Comparison of ENCODE assay signal across 14 cellular contexts in genomic region chr5:1075931-1076330, GRCh38. TPM values are rescaled to one million over a fixed set of nuclear protein-coding genes. Genes with fewer than 3 reads are reported as not detected.
DNase-seq lines count a peak whose midpoint lies in the region; ATAC-seq, FAIRE-seq and TF ChIP-seq lines count a peak whose summit lies in the region.
"Had no signal": no experiment of that assay in that cellular context is flagged by ENCODE, and none has a peak within 500 bp of the region (broad histone marks: within the 10 kb centered on the region; RNA-seq: fewer than 3 reads in every experiment).

No MANE protein-coding gene starts in this region.

- DNase-seq in K562 (ENCODE audit: extremely low read depth in 1 of 4, low spot score in 3 of 4) (no peak), lower leg skin (ENCODE audit: low spot score in 2 of 2) (no peak)
- DNase-seq in naive thymus-derived CD4-positive, alpha-beta T cell: no peak
- no peak for DNase-seq in stimulated activated effector memory CD8-positive, alpha-beta T cell treated with anti-CD3 and anti-CD28 coated beads, Interleukin-12 subunit alpha, Interleukin-12 subunit beta, amount 100 ng/mL, for 72 hours (ENCODE audit: low spot score in 2 of 2)
- DNase-seq in stimulated activated CD4-positive, alpha-beta T cell treated with anti-CD3 and anti-CD28 coated beads, Interleukin-4, amount 100 ng/mL, for 1 hour: no peak
- DNase-seq in effector CD4-positive, alpha-beta T cell: no peak
- DNase-seq: Calu3; CD8-positive, alpha-beta T cell; DMS79 treated with DMSO at 0.1 percent for 48 hours; GF-D8 had no signal

- CTCF ChIA-PET in K562 (lab: Yijun Ruan, JAX; ENCODE audit: low intra/inter-chr PET ratio): no interaction called here
- CTCF ChIA-PET in naive thymus-derived CD4-positive, alpha-beta T cell (lab: Charles Lee): no interaction called here

- intact Hi-C loops in K562 (cut with micrococcal nuclease) (no loop called here), lower leg skin (cut with DNase I; ENCODE audit: low total_unique reads) (no loop called here)
- intact Hi-C loops in naive thymus-derived CD4-positive, alpha-beta T cell (cut with micrococcal nuclease): no loop called here

- no peaks in the 10 kb centered on the region for H3K36me3 ChIP-seq in K562 (ENCODE audit: control insufficient read depth, insufficient read depth, low read length)
- H3K36me3 ChIP-seq in naive thymus-derived CD4-positive, alpha-beta T cell (ENCODE audit: control insufficient read depth in 2 of 3, insufficient read depth in 3 of 3, low read length in 3 of 3): peaks cover 0 to 77% (median 9%) of the 10 kb centered on the region in 3 experiments
- H3K36me3 ChIP-seq: HAP-1 had no signal

- no peaks in the 10 kb centered on the region for H3K9me3 ChIP-seq in K562 (replicated peaks; ENCODE audit: control insufficient read depth, insufficient read depth, low read depth, low read length)
- H3K9me3 ChIP-seq in naive thymus-derived CD4-positive, alpha-beta T cell (ENCODE audit: control insufficient read depth in 2 of 3, low read length in 3 of 3): no peaks in the 10 kb centered on the region
- H3K9me3 ChIP-seq: BLaER1 treated with 17β-estradiol and CSF1 and Interleukin-3, amounts not matched to agents 10 nM and 100 nM; HAP-1 had no signal

- H3K4me3 ChIP-seq in K562: no peak overlapping the region
- no peak overlapping the region for H3K4me3 ChIP-seq in naive thymus-derived CD4-positive, alpha-beta T cell (ENCODE audit: low read length)
- no peak overlapping the region for H3K4me3 ChIP-seq in lower leg skin (ENCODE audit: low read depth, poor library complexity, severe bottlenecking)
- H3K4me3 ChIP-seq: BLaER1 treated with 17β-estradiol and CSF1 and Interleukin-3, amounts not matched to agents 10 nM and 100 nM; HAP-1 had no signal

- no peak for TF ChIP-seq RAD21 in K562 (CRISPR knock-in tag; conservative IDR thresholded peaks at IDR 0.05 in 1 of 2, IDR thresholded peaks at IDR 0.05 in 1 of 2)

- no peak overlapping the region for H3K4me2 ChIP-seq in K562 (ENCODE audit: insufficient read depth, low read length)
- H3K4me2 ChIP-seq: BLaER1 treated with 17β-estradiol and CSF1 and Interleukin-3, amounts not matched to agents 10 nM and 100 nM had no signal

- POLR2A ChIA-PET in K562 (lab: Yijun Ruan, JAX): interaction anchor here (0.6 kb wide), 1 partner anchor 43 kb away, joined by 4 read pairs; no protein-coding TSS in a partner anchor
- POLR2A ChIA-PET in naive thymus-derived CD4-positive, alpha-beta T cell (lab: Charles Lee): no interaction called here

- in situ Hi-C loops in K562 (cut with MboI): no loop called here

- H3K9me3 Mint-ChIP-seq in naive thymus-derived CD4-positive, alpha-beta T cell: no peaks in the 10 kb centered on the region
- no peaks in the 10 kb centered on the region for H3K9me3 Mint-ChIP-seq in stimulated activated effector memory CD8-positive, alpha-beta T cell treated with anti-CD3 and anti-CD28 coated beads, Interleukin-12 subunit alpha, Interleukin-12 subunit beta, amount 100 ng/mL, for 72 hours
- H3K9me3 Mint-ChIP-seq: CD8-positive, alpha-beta T cell had no signal

- no peaks in the 10 kb centered on the region for H3K9me1 ChIP-seq in K562 (ENCODE audit: control insufficient read depth, insufficient read depth, low read length)

- H2AFZ ChIP-seq in K562 (ENCODE audit: low read depth, low read length): no peak overlapping the region

- peaks cover 0 to 17% (median 3%) of the 10 kb centered on the region in 5 donors for H3K36me3 Mint-ChIP-seq in naive thymus-derived CD4-positive, alpha-beta T cell
- H3K36me3 Mint-ChIP-seq in stimulated activated effector memory CD8-positive, alpha-beta T cell treated with anti-CD3 and anti-CD28 coated beads, Interleukin-12 subunit alpha, Interleukin-12 subunit beta, amount 100 ng/mL, for 72 hours: no peaks in the 10 kb centered on the region

- no peak for FAIRE-seq in K562 (lab: Jason Lieb, UNC)
- FAIRE-seq: H1 had no signal

- no peak overlapping the region for H3K27ac ChIP-seq in K562 (ENCODE audit: extremely low read depth, low read depth, low read length)
- H3K27ac ChIP-seq in naive thymus-derived CD4-positive, alpha-beta T cell (ENCODE audit: low read depth, low read length): no peak overlapping the region
- H3K27ac ChIP-seq: BLaER1 treated with 17β-estradiol and CSF1 and Interleukin-3, amounts not matched to agents 10 nM and 100 nM had no signal

- no TSS peak for BruUV-seq in K562 (replicated peaks; lab: Mats Ljungman, UMichigan)

- TF ChIP-seq CTCF in K562 (IDR thresholded peaks at IDR 0.05 in 2 of 3, conservative IDR thresholded peaks at IDR 0.05 in 1 of 3; ENCODE audit: insufficient read depth in 2 of 3, low read depth in 1 of 3, low read length in 3 of 3): no peak
- TF ChIP-seq CTCF in lower leg skin (IDR thresholded peaks at IDR 0.05): no peak

- peaks cover 0 to 37% of the 10 kb centered on the region in 2 experiments; a peak in 2 of 5 replicates for H3K27me3 ChIP-seq in K562 (ENCODE audit: control insufficient read depth in 2 of 2, insufficient read depth in 2 of 2, low read length in 2 of 2)
- no peaks in the 10 kb centered on the region for H3K27me3 ChIP-seq in naive thymus-derived CD4-positive, alpha-beta T cell (ENCODE audit: control insufficient read depth in 2 of 2, insufficient read depth in 2 of 2, low read length in 2 of 2)
- H3K27me3 ChIP-seq: BLaER1 treated with 17β-estradiol and CSF1 and Interleukin-3, amounts not matched to agents 10 nM and 100 nM had no signal

- H3K9ac ChIP-seq in K562 (ENCODE audit: insufficient read depth in 1 of 2, low read depth in 2 of 2, low read length in 2 of 2): no peak overlapping the region
- H3K9ac ChIP-seq: BLaER1 treated with 17β-estradiol and CSF1 and Interleukin-3, amounts not matched to agents 10 nM and 100 nM had no signal

- 38% methylated on average over 17 of the region's 17 CpGs for WGBS in K562 (ENCODE audit: insufficient coverage, low coverage, missing lambda C conversion rate)
- 96 to 97% methylated on average over 16 to 17 of the region's 17 CpGs for WGBS in lower leg skin, 2 donors

- no peak overlapping the region for H3K27ac Mint-ChIP-seq in naive thymus-derived CD4-positive, alpha-beta T cell
- no peak overlapping the region for H3K27ac Mint-ChIP-seq in stimulated activated effector memory CD8-positive, alpha-beta T cell treated with anti-CD3 and anti-CD28 coated beads, Interleukin-12 subunit alpha, Interleukin-12 subunit beta, amount 100 ng/mL, for 72 hours
- H3K27ac Mint-ChIP-seq: B cell; CD8-positive, alpha-beta T cell had no signal

- no peak for TF ChIP-seq EP300 in K562 (IDR thresholded peaks at IDR 0.05; ENCODE audit: low read length)

- H3K4me1 ChIP-seq in K562 (replicated peaks in 1 of 2; ENCODE audit: control insufficient read depth in 2 of 2, insufficient read depth in 2 of 2, low read length in 2 of 2): peaks cover 0 to 49% of the 10 kb centered on the region in 2 experiments; a peak in 2 of 5 replicates
- no peaks in the 10 kb centered on the region for H3K4me1 ChIP-seq in naive thymus-derived CD4-positive, alpha-beta T cell (ENCODE audit: control insufficient read depth in 2 of 2, insufficient read depth in 2 of 2, low read length in 2 of 2)
- H3K4me1 ChIP-seq: BLaER1 treated with 17β-estradiol and CSF1 and Interleukin-3, amounts not matched to agents 10 nM and 100 nM; HAP-1 had no signal

- H4K20me1 ChIP-seq in K562 (replicated peaks; ENCODE audit: control insufficient read depth, insufficient read depth, low read length): peaks cover 6% of the 10 kb centered on the region

- no peak overlapping the region for H3K4me3 Mint-ChIP-seq in naive thymus-derived CD4-positive, alpha-beta T cell
- H3K4me3 Mint-ChIP-seq in stimulated activated effector memory CD8-positive, alpha-beta T cell treated with anti-CD3 and anti-CD28 coated beads, Interleukin-12 subunit alpha, Interleukin-12 subunit beta, amount 100 ng/mL, for 72 hours: no peak overlapping the region
- H3K4me3 Mint-ChIP-seq: B cell; CD8-positive, alpha-beta T cell had no signal

- H3K4me1 Mint-ChIP-seq in naive thymus-derived CD4-positive, alpha-beta T cell: peaks cover 0 to 4% (median 0%) of the 10 kb centered on the region in 7 donors
- H3K4me1 Mint-ChIP-seq in stimulated activated effector memory CD8-positive, alpha-beta T cell treated with anti-CD3 and anti-CD28 coated beads, Interleukin-12 subunit alpha, Interleukin-12 subunit beta, amount 100 ng/mL, for 72 hours: no peaks in the 10 kb centered on the region
- H3K4me1 Mint-ChIP-seq: B cell had no signal

- no peaks in the 10 kb centered on the region for H3K27me3 Mint-ChIP-seq in naive thymus-derived CD4-positive, alpha-beta T cell
- H3K27me3 Mint-ChIP-seq: B cell had no signal

- TF ChIP-seq POLR2A in K562 (conservative IDR thresholded peaks at IDR 0.05): no peak
- TF ChIP-seq POLR2A in lower leg skin (IDR thresholded peaks at IDR 0.05): no peak

- ATAC-seq in K562: peak; percentile 24; the same call in 1 of the 3 replicates
- ATAC-seq in naive thymus-derived CD4-positive, alpha-beta T cell: peak; percentile 3
- ATAC-seq in stimulated activated effector memory CD8-positive, alpha-beta T cell treated with anti-CD3 and anti-CD28 coated beads, Interleukin-12 subunit alpha, Interleukin-12 subunit beta, amount 100 ng/mL, for 72 hours: peak; percentile 22
- ATAC-seq: CD8-positive, alpha-beta T cell had no signal

- H3K79me2 ChIP-seq in K562 (ENCODE audit: control insufficient read depth, insufficient read depth, low read length): no peaks in the 10 kb centered on the region

RNA-seq across cellular contexts. Expression of gene SLC12A7, which starts 35.9 kb away (rescaled TPM):
- 13.6 and 46.2 TPM in 2 replicates for total RNA-seq in K562 (2011; cell fraction: chromatin; rRNA removed; ENCODE audit: low replicate concordance)
- total RNA-seq in K562 (2011; cell fraction: nucleolus; rRNA removed): 15.9 and 26.2 TPM in 2 replicates
- 8.9 and 10.9 TPM in 2 replicates for total RNA-seq in K562 (2011; cell fraction: nucleoplasm; rRNA removed)
- total RNA-seq in K562 (2014; rRNA removed) (1.1 and 1.3 TPM in 2 replicates), K562 (2014; rRNA removed; fragmentation: Illumina TruSeq; extraction: Trizol) (0.11 and 0.22 TPM in 2 replicates), K562 (2015; rRNA removed; fragmentation: Illumina TruSeq; extraction: Trizol) (0.51 and 0.53 TPM in 2 replicates), K562 (2021) (1.8 and 1.9 TPM in 2 replicates), lower leg skin (10 to 100 TPM; 10.6 to 32.2 (median 18.1) TPM)
- polyA plus RNA-seq in K562 (2011; rRNA removed) (3.1 and 15.7 TPM in 2 replicates), K562 (2014; fragmentation: Illumina TruSeq; extraction: Trizol) (0.56 and 0.83 TPM in 2 replicates), K562 (2014; fragmentation: Nextera tagmentation; extraction: Ambion mirVana) (under 1 TPM; 0.01 to 0.04 TPM), K562 (2014; rRNA removed) (0.73 and 1.0 TPM in 2 replicates)
- polyA plus RNA-seq in K562 (2011; cell fraction: cytosol; rRNA removed): 5.3 and 11.3 TPM in 2 replicates
- 55.8 and 115 TPM in 2 replicates for polyA plus RNA-seq in K562 (2011; cell fraction: nucleus; rRNA removed)
- 1.2 and 3.8 TPM in 2 replicates for polyA plus RNA-seq in K562 (2012)
- 2.5 and 9.1 TPM in 2 replicates for polyA minus RNA-seq in K562 (2011; rRNA and poly(A)+ RNA removed)
- 5.9 and 21.7 TPM in 2 replicates for polyA minus RNA-seq in K562 (2011; cell fraction: cytosol; rRNA and poly(A)+ RNA removed)
- 13.1 and 36.8 TPM in 2 replicates for polyA minus RNA-seq in K562 (2011; cell fraction: nucleus; rRNA and poly(A)+ RNA removed)
- total RNA-seq in naive thymus-derived CD4-positive, alpha-beta T cell: 100 to 1,000 TPM in 1 of 5 experiments, 10 to 100 TPM in 4; 45.3 to 101 (median 64.5) TPM
- polyA plus RNA-seq in naive thymus-derived CD4-positive, alpha-beta T cell: 10 to 100 TPM in 1 of 2 donors, 1 to 10 TPM in 1; 6.4 to 30.5 TPM
